28 cellular contexts compared by ENCODE assay signal in genomic region chr22:44131412-44131811, GRCh38. TPM values are rescaled to one million over a fixed set of nuclear protein-coding genes. Genes with fewer than 3 reads are reported as not detected.
"Had no signal": no experiment of that assay in that cellular context is flagged by ENCODE, and none has a peak within 500 bp of the region (broad histone marks: within the 10 kb centered on the region; RNA-seq: fewer than 3 reads in every experiment).

No MANE protein-coding gene starts in this region.

- FAIRE-seq: astrocyte had no signal

- H3K36me3 ChIP-seq: SJSA1 had no signal

- DNase-seq: activated CD4-positive, alpha-beta memory T cell treated with anti-CD3 and anti-CD28 coated beads for 36 hours; activated CD4-positive, alpha-beta T cell treated with anti-CD3 and anti-CD28 coated beads for 48 hours; activated CD4-positive, CD25-positive, alpha-beta regulatory T cell treated with anti-CD3 and anti-CD28 coated beads, Interleukin-2, amount 50 U/mL, for 72 hours; activated CD8-positive, alpha-beta memory T cell treated with anti-CD3 and anti-CD28 coated beads for 24 hours; activated effector memory CD4-positive, alpha-beta T cell treated with anti-CD3 and anti-CD28 coated beads, Interleukin-2, amount 50 U/mL, for 16 hours; activated naive CD4-positive, alpha-beta T cell treated with anti-CD3 and anti-CD28 coated beads for 36 hours; activated T-cell treated with anti-CD3 and anti-CD28 coated beads, Interleukin-2, amount 50 U/mL, for 4 hours; amygdala; MM.1S; NCI-H1105; NCI-H1436; NCI-H1694 treated with DMSO at 0.1 percent for 48 hours; NCI-H2029 treated with DMSO at 0.1 percent for 48 hours; NCI-H345; NCI-H510A; NCI-H526 treated with DMSO at 0.1 percent for 48 hours; NCI-H82; NK-92 treated with Interleukin-12 subunit alpha and Interleukin-12 subunit beta, amount 100 ng/mL, for 24 hours; Peyer's patch; SHP77; SW 1271; T-helper 17 cell; T-helper 9 cell had no signal

- H3K4me1 ChIP-seq: Peyer's patch had no signal

- H3K27ac ChIP-seq: Peyer's patch, RWPE1, SJSA1 had no signal

- H3K27me3 ChIP-seq: Peyer's patch, SJSA1 had no signal

- ATAC-seq: activated T-cell treated with anti-CD3 and anti-CD28 coated beads, Interleukin-2, amount 50 U/mL, for 4 hours; SK-N-SH treated with all-trans-retinoic acid at 6 μM for 48 hours; T-helper 17 cell; WTC11 had no signal

- H3K4me3 ChIP-seq: Peyer's patch, SJSA1 had no signal

RNA-seq across cellular contexts. Expression of gene PARVG, which starts 49.3 kb away (rescaled TPM):
- total RNA-seq: SJSA1 had no signal
